ENCODE assay signal across 5 cellular contexts in the genomic region with DNA sequence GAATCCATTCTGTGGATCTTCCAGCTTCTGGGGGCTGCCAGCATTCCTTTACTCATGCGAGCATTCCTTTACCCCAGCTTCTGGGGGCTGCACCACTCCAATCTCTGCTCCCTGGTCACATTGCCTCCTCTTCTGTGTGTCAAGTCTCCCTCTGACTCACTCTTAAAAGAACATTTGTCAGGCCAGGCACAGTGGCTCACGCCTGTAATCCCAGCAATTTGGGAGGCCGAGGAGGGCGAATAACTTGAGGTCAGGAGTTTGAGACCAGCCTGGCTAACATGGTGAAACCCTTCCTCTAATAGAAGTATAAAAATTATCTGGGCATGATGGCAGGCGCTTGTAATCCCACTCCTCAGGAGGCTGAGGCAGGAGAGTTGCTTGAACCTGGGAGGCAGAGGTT.
DNase-seq lines count a peak whose midpoint lies in the region; ATAC-seq, FAIRE-seq and TF ChIP-seq lines count a peak whose summit lies in the region.
"Not testable (repeated sequence)": the region's sequence is repeated elsewhere in the genome, so short reads cannot be mapped to it uniquely, and the experiment has no call there.

No MANE protein-coding gene starts in this region.

- CTCF ChIA-PET in HCT116 (lab: Charles Lee) = not testable (repeated sequence)

- DNase-seq in HCT116 (ENCODE audit: low read depth, low spot score); RCC 7860 (ENCODE audit: low spot score); esophagus squamous epithelium (lab: John Stamatoyannopoulos, UW): not testable (repeated sequence)
- peak; percentile 16 for DNase-seq in activated CD4-positive, alpha-beta T cell treated with anti-CD3 and anti-CD28 coated beads, Interleukin-2, amount 10 ng/mL, durations not matched to agents 24 days and 14 days

- H3K36me3 Mint-ChIP-seq in activated CD4-positive, alpha-beta T cell treated with anti-CD3 and anti-CD28 coated beads, Interleukin-2, amount 10 ng/mL, durations not matched to agents 24 days and 14 days (ENCODE audit: low read depth) = not testable (repeated sequence)

- RAD21 ChIA-PET in HCT116 (lab: Charles Lee; ENCODE audit: low non-redundant PET in 1 of 2, low total read pairs in 2 of 2, uncharacterized antibody in 2 of 2, unreplicated experiment in 2 of 2) = not testable (repeated sequence)

- H3K27me3 ChIP-seq in DOHH2 (ENCODE audit: control insufficient read depth, low read length); HCT116 (ENCODE audit: insufficient read depth, low read length); esophagus squamous epithelium: not testable (repeated sequence)

- H3K4me1 ChIP-seq in DOHH2 (ENCODE audit: control insufficient read depth, low read length) = peaks cover 11% of the 10 kb centered on the region
- H3K4me1 ChIP-seq in HCT116 (ENCODE audit: control insufficient read depth in 1 of 2, insufficient read depth in 2 of 2, low read length in 2 of 2); esophagus squamous epithelium: not testable (repeated sequence)

- not testable (repeated sequence) for BruUV-seq in HCT116 (replicated peaks; lab: Mats Ljungman, UMichigan)

- H3K4me3 ChIP-seq in DOHH2 (ENCODE audit: low read length); HCT116 (replicated peaks in 1 of 2; ENCODE audit: low read depth in 1 of 2, low read length in 2 of 2); esophagus squamous epithelium: not testable (repeated sequence)

- not testable (repeated sequence) for TF ChIP-seq RAD21 in HCT116 (IDR thresholded peaks at IDR 0.05; ENCODE audit: low read depth)

- ATAC-seq in HCT116 = not testable (repeated sequence)

- H3K4me1 Mint-ChIP-seq in activated CD4-positive, alpha-beta T cell treated with anti-CD3 and anti-CD28 coated beads, Interleukin-2, amount 10 ng/mL, durations not matched to agents 24 days and 14 days = not testable (repeated sequence)

- H3K9me3 Mint-ChIP-seq in activated CD4-positive, alpha-beta T cell treated with anti-CD3 and anti-CD28 coated beads, Interleukin-2, amount 10 ng/mL, durations not matched to agents 24 days and 14 days = not testable (repeated sequence)

- not testable (repeated sequence) for TF ChIP-seq CTCF in DOHH2 (IDR thresholded peaks at IDR 0.05; ENCODE audit: low read depth, low read length, poor library complexity, severe bottlenecking); HCT116 (IDR thresholded peaks at IDR 0.05 in 2 of 3, conservative IDR thresholded peaks at IDR 0.05 in 1 of 3; ENCODE audit: borderline replicate concordance in 1 of 3, insufficient read depth in 1 of 3, low read depth in 2 of 3, low read length in 2 of 3); esophagus squamous epithelium (IDR thresholded peaks at IDR 0.05)

- H3K79me2 ChIP-seq in DOHH2 (ENCODE audit: control insufficient read depth, low read length); HCT116 (ENCODE audit: insufficient read depth, low read length): not testable (repeated sequence)

- H4K20me1 ChIP-seq in DOHH2 (ENCODE audit: control insufficient read depth, insufficient read depth, low read depth, low read length); HCT116 (ENCODE audit: insufficient read depth): not testable (repeated sequence)

- not testable (repeated sequence) for H3K36me3 ChIP-seq in DOHH2 (ENCODE audit: control insufficient read depth, low read length); HCT116 (ENCODE audit: control insufficient read depth in 1 of 2, insufficient read depth in 2 of 2, low read length in 2 of 2); esophagus squamous epithelium

- H3K4me3 Mint-ChIP-seq in activated CD4-positive, alpha-beta T cell treated with anti-CD3 and anti-CD28 coated beads, Interleukin-2, amount 10 ng/mL, durations not matched to agents 24 days and 14 days = not testable (repeated sequence)

- H3K27ac ChIP-seq in DOHH2 (ENCODE audit: low read depth, low read length); HCT116 (ENCODE audit: low read depth, low read length): not testable (repeated sequence)
- H3K27ac ChIP-seq in esophagus squamous epithelium = peak overlapping the region in 3 of 4 donors; percentile 48 to 67 (median 58)

- not testable (repeated sequence) for H2AFZ ChIP-seq in HCT116 (ENCODE audit: low read depth, low read length, poor library complexity, severe bottlenecking)

- not testable (repeated sequence) for H3K9me2 ChIP-seq in DOHH2 (replicated peaks; ENCODE audit: control insufficient read depth, low read length); HCT116 (ENCODE audit: insufficient read depth)

- H3K4me2 ChIP-seq in DOHH2 (ENCODE audit: low read length) = 0 out of 2 replicates have a peak overlapping the region, but pooled peaks have one; percentile 30
- H3K4me2 ChIP-seq in HCT116 (ENCODE audit: low read length) = peak overlapping the region; percentile 37

- not testable (repeated sequence) for H3K9ac ChIP-seq in HCT116 (ENCODE audit: low read length)

- TF ChIP-seq POLR2A in HCT116 (IDR thresholded peaks at IDR 0.05; ENCODE audit: borderline replicate concordance, extremely low read depth, insufficient read depth, insufficient read length); esophagus squamous epithelium (IDR thresholded peaks at IDR 0.05): not testable (repeated sequence)

- not testable (repeated sequence) for H3K9me3 ChIP-seq in DOHH2 (ENCODE audit: control insufficient read depth, insufficient read depth, low read length); HCT116 (ENCODE audit: control insufficient read depth in 1 of 2, insufficient read depth in 1 of 2, low read depth in 1 of 2, low read length in 2 of 2); esophagus squamous epithelium

- POLR2A ChIA-PET in HCT116 (lab: Charles Lee) = not testable (repeated sequence)

- H3F3A ChIP-seq in DOHH2 (ENCODE audit: control insufficient read depth, insufficient read depth) = not testable (repeated sequence)

- intact Hi-C loops in HCT116 (cut with micrococcal nuclease); activated CD4-positive, alpha-beta T cell treated with anti-CD3 and anti-CD28 coated beads, Interleukin-2, amount 10 ng/mL, durations not matched to agents 24 days and 14 days (cut with micrococcal nuclease); esophagus squamous epithelium (cut with DNase I): not testable (repeated sequence)

- peak; percentile 76 for FAIRE-seq in RCC 7860 (lab: Jason Lieb, UNC)

- WGBS in esophagus squamous epithelium, 2 donors = no CpG with 5 or more reads among the region's 5 CpGs

- H3K27me3 Mint-ChIP-seq in activated CD4-positive, alpha-beta T cell treated with anti-CD3 and anti-CD28 coated beads, Interleukin-2, amount 10 ng/mL, durations not matched to agents 24 days and 14 days = not testable (repeated sequence)

- not testable (repeated sequence) for H3K27ac Mint-ChIP-seq in activated CD4-positive, alpha-beta T cell treated with anti-CD3 and anti-CD28 coated beads, Interleukin-2, amount 10 ng/mL, durations not matched to agents 24 days and 14 days
